In genomic region chr14:32560213-32560857, GRCh38 we compare ENCODE assay signal across 8 cellular contexts.
A peak's percentile ranks its signal among the peaks of the same experiment; 100 is the strongest.
DNase-seq lines count a peak whose midpoint lies in the region; ATAC-seq, FAIRE-seq and TF ChIP-seq lines count a peak whose summit lies in the region.

No MANE protein-coding gene starts in this region.

- H3K27ac ChIP-seq in H1 (ENCODE audit: low read depth, low read length) (no peak overlapping the region), lung (ENCODE audit: low read depth in 1 of 2, low read length in 1 of 2) (peak overlapping the region in 1 of 2 donors; percentile 65), suprapubic skin (no peak overlapping the region)

- no peaks in the 10 kb centered on the region for H3K27me3 Mint-ChIP-seq in activated T-cell treated with anti-CD3 and anti-CD28 coated beads, Interleukin-2, amount 50 U/mL, for 24 hours

- no peak overlapping the region for H3K18ac ChIP-seq in H1 (ENCODE audit: extremely low read depth, low read length)

- TF ChIP-seq CTCF in H1 (IDR thresholded peaks at IDR 0.05; ENCODE audit: control extremely low read depth in 1 of 3, insufficient read depth in 1 of 3, low read depth in 1 of 3, low read length in 3 of 3) (peak in 2 of 3 experiments; percentile 66 to 91; a peak in 3 of 4 replicates), lung (IDR thresholded peaks at IDR 0.05; ENCODE audit: control extremely low read depth, extremely low read depth) (peak; percentile 68), suprapubic skin (IDR thresholded peaks at IDR 0.05) (peak; percentile 74 to 80)

- H3K9ac ChIP-seq in H1 (replicated peaks in 1 of 4; ENCODE audit: extremely low read depth in 1 of 4, low read depth in 3 of 4, low read length in 3 of 4), result no peak overlapping the region

- no peak overlapping the region for H2AFZ ChIP-seq in H1 (ENCODE audit: low read length)

- H3K4me3 Mint-ChIP-seq in activated T-cell treated with anti-CD3 and anti-CD28 coated beads, Interleukin-2, amount 50 U/mL, for 24 hours, result no peak overlapping the region

- no peak overlapping the region for H4K8ac ChIP-seq in H1 (ENCODE audit: extremely low read depth, insufficient read depth, low read length)

- no peak overlapping the region for H4K5ac ChIP-seq in H1 (ENCODE audit: insufficient read length, low read depth, low read length)

- H3K56ac ChIP-seq in H1 (replicated peaks; ENCODE audit: insufficient read length, low read depth, low read length), result no peak overlapping the region

- H3K4ac ChIP-seq in H1 (replicated peaks; ENCODE audit: insufficient read length, low read depth, low read length), result no peak overlapping the region

- H3K4me3 ChIP-seq in H1 (ENCODE audit: extremely low read depth in 1 of 4, insufficient read depth in 2 of 4, low read depth in 3 of 4, low read length in 4 of 4), result no peak overlapping the region
- H3K4me3 ChIP-seq in lung, result no peak overlapping the region
- no peak overlapping the region for H3K4me3 ChIP-seq in suprapubic skin

- TF ChIP-seq EP300 in H1 (IDR thresholded peaks at IDR 0.05; ENCODE audit: borderline replicate concordance in 1 of 2, low read depth in 2 of 2, low read length in 2 of 2), result no peak
- no peak for TF ChIP-seq EP300 in suprapubic skin (IDR thresholded peaks at IDR 0.05)

- H3K14ac ChIP-seq in H1 (ENCODE audit: insufficient read length), result no peak overlapping the region

- H3K23ac ChIP-seq in H1 (ENCODE audit: insufficient read length), result no peak overlapping the region

- H3K36me3 ChIP-seq in H1 (ENCODE audit: control insufficient read depth in 2 of 4, insufficient read depth in 4 of 4, low read length in 3 of 4) (no peaks in the 10 kb centered on the region), lung (ENCODE audit: control insufficient read depth in 2 of 2, insufficient read depth in 2 of 2, low read length in 2 of 2) (no peaks in the 10 kb centered on the region), suprapubic skin (no peaks in the 10 kb centered on the region)

- H2BK5ac ChIP-seq in H1 (ENCODE audit: low read depth, low read length), result no peak overlapping the region

- no peaks in the 10 kb centered on the region for H3K79me1 ChIP-seq in H1 (ENCODE audit: low read depth, low read length)

- no peaks in the 10 kb centered on the region for H3K79me2 ChIP-seq in H1 (ENCODE audit: control insufficient read depth in 1 of 2, insufficient read depth in 2 of 2, low read length in 2 of 2)

- no peaks in the 10 kb centered on the region for H4K20me1 ChIP-seq in H1 (replicated peaks in 1 of 2; ENCODE audit: control insufficient read depth in 1 of 2, insufficient read depth in 2 of 2, low read length in 2 of 2)

- no peaks in the 10 kb centered on the region for H3K23me2 ChIP-seq in H1 (ENCODE audit: low read depth, low read length)

- ATAC-seq in HG02623 (IDR thresholded peaks at IDR 0.05; ENCODE audit: unreplicated experiment) (peak; percentile 61), lung (ENCODE audit: insufficient read depth, low FRiP score) (peak; percentile 83)

- CTCF ChIA-PET in H1 (lab: Charles Lee; ENCODE audit: partially characterized antibody), result interaction anchor here (0.6 to 2.5 kb wide), 13 partner anchors 9 to 1763 kb away, joined by 3 to 13 read pairs (median 3); no protein-coding TSS in a partner anchor

- no peak overlapping the region for H3K27ac Mint-ChIP-seq in activated T-cell treated with anti-CD3 and anti-CD28 coated beads, Interleukin-2, amount 50 U/mL, for 24 hours

- H2BK12ac ChIP-seq in H1 (ENCODE audit: low read depth, low read length), result no peak overlapping the region

- no peak overlapping the region for H2BK120ac ChIP-seq in H1 (replicated peaks; ENCODE audit: low read depth, low read length)

- H3K9me3 ChIP-seq in H1 (ENCODE audit: insufficient read depth in 2 of 2, low read depth in 1 of 2, low read length in 1 of 2) (no peaks in the 10 kb centered on the region), lung (ENCODE audit: control insufficient read depth in 2 of 2, insufficient read depth in 1 of 2, low read length in 1 of 2) (no peaks in the 10 kb centered on the region), suprapubic skin (no peaks in the 10 kb centered on the region)

- H3K36me3 Mint-ChIP-seq in activated T-cell treated with anti-CD3 and anti-CD28 coated beads, Interleukin-2, amount 50 U/mL, for 24 hours (ENCODE audit: low read depth), result no peaks in the 10 kb centered on the region

- peak; percentile 92 to 96 for TF ChIP-seq RAD21 in H1 (IDR thresholded peaks at IDR 0.05 in 1 of 2, conservative IDR thresholded peaks at IDR 0.05 in 1 of 2; ENCODE audit: low read depth in 2 of 2, low read length in 2 of 2)

- TF ChIP-seq POLR2A in H1 (IDR thresholded peaks at IDR 0.05; ENCODE audit: control extremely low read depth in 1 of 2, low read depth in 2 of 2, low read length in 2 of 2) (no peak), suprapubic skin (IDR thresholded peaks at IDR 0.05) (no peak)

- FAIRE-seq in H1 (lab: Jason Lieb, UNC), result peak; percentile 93

- H3K27me3 ChIP-seq in H1 (replicated peaks in 1 of 4; ENCODE audit: control insufficient read depth in 3 of 4, extremely low read depth in 1 of 4, insufficient read depth in 3 of 4, low read length in 3 of 4) (no peaks in the 10 kb centered on the region), lung (ENCODE audit: control insufficient read depth, insufficient read depth) (no peaks in the 10 kb centered on the region), suprapubic skin (no peaks in the 10 kb centered on the region)

- H3K4me1 Mint-ChIP-seq in activated T-cell treated with anti-CD3 and anti-CD28 coated beads, Interleukin-2, amount 50 U/mL, for 24 hours (ENCODE audit: low read depth), result peaks cover 11% of the 10 kb centered on the region

- H4K91ac ChIP-seq in H1 (replicated peaks; ENCODE audit: insufficient read length, low read length), result no peak overlapping the region

- 34% methylated on average over 9 of the region's 9 CpGs; no CpG with 5 or more reads in 1 of the 2 experiments for WGBS in H1 (ENCODE audit: extremely low coverage in 1 of 2, insufficient coverage in 1 of 2, insufficient read length in 1 of 2, insufficient replicate concordance in 2 of 2, low coverage in 1 of 2, low lambda C conversion rate in 2 of 2, missing lambda C conversion rate in 1 of 2), 2 experiments
- 32 to 34% methylated on average over 9 of the region's 9 CpGs for WGBS in lung, 2 donors
- WGBS in suprapubic skin, result 28% methylated on average over 9 of the region's 9 CpGs

- H3K9me3 Mint-ChIP-seq in activated T-cell treated with anti-CD3 and anti-CD28 coated beads, Interleukin-2, amount 50 U/mL, for 24 hours, result no peaks in the 10 kb centered on the region

- H2BK20ac ChIP-seq in H1 (ENCODE audit: low read length), result no peak overlapping the region

- H3K4me1 ChIP-seq in H1 (replicated peaks in 1 of 4; ENCODE audit: control insufficient read depth in 3 of 4, insufficient read depth in 4 of 4, low read length in 3 of 4) (peaks cover 0 to 3% (median 0%) of the 10 kb centered on the region in 4 experiments; a peak in 1 of 7 replicates), lung (ENCODE audit: control insufficient read depth in 2 of 2, insufficient read depth in 2 of 2, low read length in 2 of 2) (peaks cover 0 to 13% of the 10 kb centered on the region in 2 donors), suprapubic skin (peaks cover 13% of the 10 kb centered on the region)

- no peak overlapping the region for H2BK15ac ChIP-seq in H1 (ENCODE audit: low read length)

- H2AK5ac ChIP-seq in H1 (ENCODE audit: low read depth, low read length), result no peak overlapping the region

- no peak overlapping the region for H3K4me2 ChIP-seq in H1 (ENCODE audit: insufficient read depth in 1 of 2, low read depth in 2 of 2, low read length in 2 of 2)

- POLR2A ChIA-PET in H1 (lab: Charles Lee; ENCODE audit: partially characterized antibody), result no interaction called here

- peak; percentile 4 for DNase-seq in activated T-cell treated with anti-CD3 and anti-CD28 coated beads for 48 hours (ENCODE audit: low read depth)
- DNase-seq in activated T-cell treated with anti-CD3 and anti-CD28 coated beads, Interleukin-2, amount 50 U/mL, for 24 hours, result no peak
- peak; percentile 80 for DNase-seq in NCI-H1694 (lab: John Stamatoyannopoulos, UW)
- peak; percentile 13 to 56 for DNase-seq in SW 1271 (lab: John Stamatoyannopoulos, UW)
- peak in 1 of 2 experiments; percentile 60 for DNase-seq in H1 (ENCODE audit: low read depth in 1 of 2, low spot score in 2 of 2)
- peak; percentile 44 for DNase-seq in lung (ENCODE audit: low spot score)
- DNase-seq in suprapubic skin (ENCODE audit: low spot score in 2 of 2), result no peak

TF ChIP-seq in H1, 55 proteins besides CTCF, POLR2A, EP300 and RAD21 (continues in another document):
- TF ChIP-seq EZH2 (IDR thresholded peaks at IDR 0.05; ENCODE audit: low read depth, low read length, severe bottlenecking) (no peak), CEBPB (IDR thresholded peaks at IDR 0.05; ENCODE audit: low read depth, low read length) (peak; percentile 99), GABPA (IDR thresholded peaks at IDR 0.05; ENCODE audit: borderline replicate concordance, insufficient read depth, low read length) (no peak), TCF12 (IDR thresholded peaks at IDR 0.05; ENCODE audit: low read depth, low read length) (no peak), BRCA1 (IDR thresholded peaks at IDR 0.05; ENCODE audit: low read depth, low read length) (no peak), SP1 (IDR thresholded peaks at IDR 0.05; ENCODE audit: low read depth, low read length) (no peak), PHF8 (conservative IDR thresholded peaks at IDR 0.05; ENCODE audit: low read depth, low read length) (no peak), USF2 (IDR thresholded peaks at IDR 0.05; ENCODE audit: low read length) (no peak), HDAC2 (IDR thresholded peaks at IDR 0.05; ENCODE audit: borderline replicate concordance in 1 of 2, low read depth in 2 of 2, low read length in 2 of 2) (no peak), SP2 (IDR thresholded peaks at IDR 0.05; ENCODE audit: low read length) (no peak), TEAD4 (IDR thresholded peaks at IDR 0.05; ENCODE audit: low read depth, low read length) (peak; percentile 55; the same call in 1 of the 2 replicates), NRF1 (IDR thresholded peaks at IDR 0.05; ENCODE audit: low read depth, low read length) (no peak), YY1 (IDR thresholded peaks at IDR 0.05; ENCODE audit: low read depth, low read length) (0 out of 2 replicates have a peak, but pooled peaks have one; percentile 26), CREB1 (IDR thresholded peaks at IDR 0.05) (no peak), SIN3A (conservative IDR thresholded peaks at IDR 0.05 in 1 of 2, IDR thresholded peaks at IDR 0.05 in 1 of 2; ENCODE audit: low read depth in 1 of 2, low read length in 2 of 2) (no peak), JUN (IDR thresholded peaks at IDR 0.05; ENCODE audit: low read depth, low read length) (no peak), HDAC6 (IDR thresholded peaks at IDR 0.05; ENCODE audit: low read depth, low read length) (no peak)

Comparison
In these comparisons a context has a peak if more than half of its experiments do, and no peak if none do; other contexts are left out.
1. DNase-seq: peak in activated T-cell treated with anti-CD3 and anti-CD28 coated beads for 48 hours (single experiment), NCI-H1694 (single experiment), SW 1271 (2 of 2) and lung (single experiment); none in activated T-cell treated with anti-CD3 and anti-CD28 coated beads, Interleukin-2, amount 50 U/mL, for 24 hours (single experiment) and suprapubic skin (0 of 2).
2. Peak in every context shown above with its lines, with median percentiles within 50 percentile points of each other: CTCF ChIP-seq.